In genomic region chr1:27614625-27615344, GRCh38 we compare ENCODE assay signal across 15 cellular contexts.
DNase-seq lines count a peak whose midpoint lies in the region; TF ChIP-seq lines count a peak whose summit lies in the region.
"Had no signal": no experiment of that assay in that cellular context is flagged by ENCODE, and none has a peak within 500 bp of the region (broad histone marks: within the 10 kb centered on the region; RNA-seq: fewer than 3 reads in every experiment).

No MANE protein-coding gene starts in this region.

- no peaks in the 10 kb centered on the region for H3K9me3 ChIP-seq in NT2/D1 (ENCODE audit: insufficient read depth, low read length)
- H3K9me3 ChIP-seq in iPS DF 6.9 (ENCODE audit: control insufficient read depth, insufficient read depth, low read length) = no peaks in the 10 kb centered on the region
- H3K9me3 ChIP-seq: HAP-1 had no signal

- no peak overlapping the region for H3K4me3 ChIP-seq in NT2/D1 (ENCODE audit: insufficient read length, low read depth)
- H3K4me3 ChIP-seq in iPS DF 6.9 (ENCODE audit: low read length) = peak overlapping the region; percentile 41; the same call in 1 of the 2 replicates
- peak overlapping the region; percentile 12 for H3K4me3 ChIP-seq in retinal pigment epithelial cell (ENCODE audit: low read length)
- H3K4me3 ChIP-seq: GM12878, HAP-1, SK-N-MC had no signal

- H3K27ac ChIP-seq in iPS DF 6.9 (ENCODE audit: low read length) = no peak overlapping the region
- H3K27ac ChIP-seq: SK-N-MC had no signal

- TF ChIP-seq CTCF in retinal pigment epithelial cell (conservative IDR thresholded peaks at IDR 0.05; ENCODE audit: low read depth, low read length) = no peak

- DNase-seq in NT2/D1 (ENCODE audit: low read depth, low spot score) (no peak), iPS DF 6.9 (ENCODE audit: low read depth, low spot score) (no peak), retinal pigment epithelial cell (ENCODE audit: low read depth) (no peak), DMS153 treated with DMSO at 0.1 percent for 48 hours (lab: John Stamatoyannopoulos, UW; ENCODE audit: unreplicated experiment) (no peak), SW480 (ENCODE audit: low spot score) (no peak)
- DNase-seq: activated CD4-positive, alpha-beta memory T cell treated with anti-CD3 and anti-CD28 coated beads for 36 hours; activated naive CD4-positive, alpha-beta T cell treated with anti-CD3 and anti-CD28 coated beads, Interleukin-2, amount 10 ng/mL, durations not matched to agents 7 days and 5 days; Calu3; left colon; NCI-H1436; NCI-H748 treated with DMSO at 0.1 percent for 48 hours; stimulated activated naive CD8-positive, alpha-beta T cell treated with anti-CD3 and anti-CD28 coated beads, Interleukin-15, Interleukin-2, amounts not matched to agents 100 U/mL and 50 U/mL, for 24 hours had no signal

- H3K9ac ChIP-seq in NT2/D1 (ENCODE audit: insufficient read length, low read depth) = peak overlapping the region; percentile 1

- no CpG with 5 or more reads among the region's 26 CpGs for WGBS in iPS DF 6.9 (ENCODE audit: insufficient coverage, insufficient read length)

- H3K27me3 ChIP-seq in NT2/D1 (ENCODE audit: insufficient read depth, insufficient read length) = peaks cover 3% of the 10 kb centered on the region
- H3K27me3 ChIP-seq in iPS DF 6.9 (ENCODE audit: control insufficient read depth, insufficient read depth, low read length) = no peaks in the 10 kb centered on the region

- H3K4me1 ChIP-seq in NT2/D1 (ENCODE audit: insufficient read depth, insufficient read length) = peaks cover 25% of the 10 kb centered on the region
- peaks cover 7% of the 10 kb centered on the region for H3K4me1 ChIP-seq in iPS DF 6.9 (ENCODE audit: control insufficient read depth, insufficient read depth, low read length)
- H3K4me1 ChIP-seq: HAP-1 had no signal

- H3K36me3 ChIP-seq in NT2/D1 (ENCODE audit: insufficient read depth, insufficient read length, low read length) (no peaks in the 10 kb centered on the region), iPS DF 6.9 (ENCODE audit: control insufficient read depth, insufficient read depth, low read length) (no peaks in the 10 kb centered on the region)
- H3K36me3 ChIP-seq: HAP-1 had no signal
